ENCODE assay signal across 16 cellular contexts in the genomic region with DNA sequence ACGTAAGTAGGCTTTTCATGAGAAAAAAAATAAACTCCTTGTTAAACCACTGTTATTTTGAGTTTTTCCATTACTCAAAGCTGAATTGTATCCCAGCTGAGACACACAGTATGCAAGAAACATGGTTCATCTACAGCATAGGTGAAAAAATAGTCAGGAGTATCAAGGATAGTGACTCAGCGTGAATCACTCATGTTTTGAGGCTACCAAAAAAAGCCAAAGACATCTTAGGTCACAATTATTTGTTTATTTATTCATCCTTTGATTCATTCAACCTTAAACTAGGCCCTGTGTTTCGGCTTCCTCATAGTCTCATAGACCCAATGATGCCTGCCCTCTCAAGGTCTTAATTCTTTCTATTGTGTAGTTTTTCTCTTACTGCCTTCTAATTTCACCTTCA. TPM values are rescaled to one million over a fixed set of nuclear protein-coding genes. Genes with fewer than 3 reads are reported as not detected.
DNase-seq lines count a peak whose midpoint lies in the region; ATAC-seq, FAIRE-seq and TF ChIP-seq lines count a peak whose summit lies in the region.
"Had no signal": no experiment of that assay in that cellular context is flagged by ENCODE, and none has a peak within 500 bp of the region (broad histone marks: within the 10 kb centered on the region; RNA-seq: fewer than 3 reads in every experiment).

No MANE protein-coding gene starts in this region.

- CTCF ChIA-PET in RWPE1 (lab: Yijun Ruan, JAX) (interaction anchor here (0.7 kb wide), 1 partner anchor 547 kb away, joined by 5 read pairs; no protein-coding TSS in a partner anchor), A673 (lab: Charles Lee) (no interaction called here)

- no TSS peak for BruUV-seq in A673 (replicated peaks; lab: Mats Ljungman, UMichigan)

- no peaks in the 10 kb centered on the region for H3K9me3 Mint-ChIP-seq in activated naive CD4-positive, alpha-beta T cell treated with anti-CD3 and anti-CD28 coated beads, Interleukin-2, amount 50 U/mL, for 72 hours
- H3K9me3 Mint-ChIP-seq: effector memory CD8-positive, alpha-beta T cell had no signal

- no peak overlapping the region for H3K4me3 ChIP-seq in A673 (ENCODE audit: low read depth, low read length, poor library complexity, severe bottlenecking)
- H3K4me3 ChIP-seq: BLaER1 treated with 17β-estradiol and CSF1 and Interleukin-3, amounts not matched to agents 10 nM and 100 nM; MG63 had no signal

- peak overlapping the region in 1 of 2 donors; percentile 28 for H3K27ac Mint-ChIP-seq in activated naive CD4-positive, alpha-beta T cell treated with anti-CD3 and anti-CD28 coated beads, Interleukin-2, amount 50 U/mL, for 72 hours
- H3K27ac Mint-ChIP-seq: effector memory CD8-positive, alpha-beta T cell; memory B cell; T-helper 1 cell treated with Interleukin-12 subunit alpha and Interleukin-12 subunit beta and Interleukin-4 antibody, amounts not matched to agents 30 μg/mL and 1 μg/mL, for 36 hours had no signal

- no peak overlapping the region for H3K27ac ChIP-seq in RWPE1
- no peak overlapping the region for H3K27ac ChIP-seq in A673 (ENCODE audit: low read depth, low read length, poor library complexity, severe bottlenecking)
- H3K27ac ChIP-seq: BLaER1 treated with 17β-estradiol and CSF1 and Interleukin-3, amounts not matched to agents 10 nM and 100 nM had no signal

- TF ChIP-seq CTCF in RWPE1 (conservative IDR thresholded peaks at IDR 0.05; ENCODE audit: low read depth), result no peak
- no peak for TF ChIP-seq CTCF in A673 (conservative IDR thresholded peaks at IDR 0.05; ENCODE audit: low read depth, low read length)

- H3K4me1 ChIP-seq in A673 (ENCODE audit: insufficient read depth, low read length, poor library complexity, severe bottlenecking), result no peaks in the 10 kb centered on the region
- H3K4me1 ChIP-seq: BLaER1 treated with 17β-estradiol and CSF1 and Interleukin-3, amounts not matched to agents 10 nM and 100 nM had no signal

- H3K27me3 ChIP-seq in A673 (replicated peaks; ENCODE audit: insufficient read depth, low read depth, low read length, poor library complexity), result no peaks in the 10 kb centered on the region
- H3K27me3 ChIP-seq: BLaER1 treated with 17β-estradiol and CSF1 and Interleukin-3, amounts not matched to agents 10 nM and 100 nM; MG63 had no signal

- no peaks in the 10 kb centered on the region for H3K36me3 Mint-ChIP-seq in activated naive CD4-positive, alpha-beta T cell treated with anti-CD3 and anti-CD28 coated beads, Interleukin-2, amount 50 U/mL, for 72 hours

- FAIRE-seq in frontal cortex (lab: Jason Lieb, UNC), result no peak

- ATAC-seq in activated naive CD4-positive, alpha-beta T cell treated with anti-CD3 and anti-CD28 coated beads, Interleukin-2, amount 50 U/mL, for 72 hours, result peak; percentile 72 to 86
- ATAC-seq: effector memory CD8-positive, alpha-beta T cell had no signal

- POLR2A ChIA-PET in RWPE1 (lab: Yijun Ruan, JAX; ENCODE audit: low non-redundant PET) (no interaction called here), A673 (lab: Charles Lee; ENCODE audit: low non-redundant PET) (no interaction called here)

- H3K36me3 ChIP-seq in A673 (ENCODE audit: insufficient read depth, low read length, poor library complexity, severe bottlenecking), result no peaks in the 10 kb centered on the region
- H3K36me3 ChIP-seq: BLaER1 treated with 17β-estradiol and CSF1 and Interleukin-3, amounts not matched to agents 10 nM and 100 nM; MG63 had no signal

- intact Hi-C loops in A673 (cut with micrococcal nuclease; ENCODE audit: unreplicated experiment), result no loop called here

- DNase-seq in activated naive CD4-positive, alpha-beta T cell treated with anti-CD3 and anti-CD28 coated beads, Interleukin-2, amount 50 U/mL, for 72 hours (ENCODE audit: low spot score in 2 of 2), result no peak
- no peak for DNase-seq in activated naive CD4-positive, alpha-beta T cell treated with anti-CD3 and anti-CD28 coated beads, Interleukin-2, amount 50 U/mL, for 16 hours
- peak; percentile 71 for DNase-seq in RWPE1 (ENCODE audit: low spot score)
- DNase-seq in fibroblast of gingiva (ENCODE audit: low read depth), result peak; percentile 21
- no peak for DNase-seq in LoVo (ENCODE audit: low spot score)
- DNase-seq in MV-4-11 (lab: John Stamatoyannopoulos, UW), result no peak
- no peak for DNase-seq in frontal cortex (ENCODE audit: low spot score in 2 of 2)
- no peak for DNase-seq in A673 (ENCODE audit: low spot score)
- DNase-seq: amygdala; effector memory CD8-positive, alpha-beta T cell; GDM1; MG63; NCI-H2107 had no signal

- no peaks in the 10 kb centered on the region for H3K9me3 ChIP-seq in A673 (ENCODE audit: low read depth, low read length, poor library complexity, severe bottlenecking)
- H3K9me3 ChIP-seq: MG63 had no signal

RNA-seq across cellular contexts. Expression of gene STX17, which starts 32.9 kb away (rescaled TPM):
- 10 to 100 TPM; 27.9 to 31.4 TPM for total RNA-seq in activated naive CD4-positive, alpha-beta T cell treated with anti-CD3 and anti-CD28 coated beads, Interleukin-2, amount 50 U/mL, for 72 hours
- 14.7 TPM for total RNA-seq in frontal cortex
- total RNA-seq in A673 (2021), result 20.9 and 26.0 TPM in 2 replicates

RNA-seq across cellular contexts. Expression of gene NR4A3, which starts 51.8 kb away (rescaled TPM):
- 10 to 100 TPM in 1 of 2 donors, 1 to 10 TPM in 1; 7.8 to 19.2 TPM for total RNA-seq in activated naive CD4-positive, alpha-beta T cell treated with anti-CD3 and anti-CD28 coated beads, Interleukin-2, amount 50 U/mL, for 72 hours
- total RNA-seq in frontal cortex, result 3.7 TPM
- 6.4 and 6.6 TPM in 2 replicates for total RNA-seq in A673 (2021)

Comparison
In these comparisons a context has a peak if more than half of its experiments do, and no peak if none do; other contexts are left out.
1. DNase-seq: peak in RWPE1 (single experiment) and fibroblast of gingiva (single experiment); none in activated naive CD4-positive, alpha-beta T cell treated with anti-CD3 and anti-CD28 coated beads, Interleukin-2, amount 50 U/mL, for 72 hours (0 of 2), activated naive CD4-positive, alpha-beta T cell treated with anti-CD3 and anti-CD28 coated beads, Interleukin-2, amount 50 U/mL, for 16 hours (single experiment), LoVo (single experiment), MV-4-11 (single experiment), frontal cortex (0 of 2) and A673 (single experiment).